In the genomic region with DNA sequence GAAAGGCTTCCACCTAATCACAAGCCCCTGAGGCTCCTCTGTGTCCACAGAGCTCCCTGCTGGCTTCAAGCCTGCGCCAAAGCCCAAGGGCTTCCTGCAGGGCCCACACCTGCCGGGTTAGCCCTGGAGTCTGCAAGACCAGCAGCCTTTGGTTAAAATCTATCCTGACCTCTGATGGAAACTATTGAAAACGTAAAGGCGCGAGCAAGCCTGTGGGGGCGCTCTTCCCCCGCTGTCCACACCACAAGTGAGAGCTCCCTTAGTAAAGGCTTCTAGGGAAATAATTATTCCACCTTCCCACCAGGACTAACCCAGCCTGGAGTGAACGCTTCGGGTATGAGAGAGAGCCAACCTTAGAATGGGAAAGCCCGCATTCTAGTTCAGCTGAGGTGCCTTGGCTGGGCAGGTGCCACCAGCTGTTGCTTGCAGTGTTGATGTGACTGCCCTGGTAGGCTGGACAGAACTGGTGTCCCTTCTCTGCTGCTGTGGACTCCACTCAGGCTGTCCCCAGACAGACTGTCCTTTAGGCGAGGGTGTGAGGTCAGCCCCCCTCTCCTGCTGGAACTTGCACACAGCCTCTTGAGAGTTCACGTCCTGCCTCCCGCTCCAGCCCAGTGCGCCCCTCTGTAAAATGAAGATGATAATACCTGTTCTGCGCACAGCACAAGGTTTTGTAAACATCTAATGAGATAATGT, we compare ENCODE assay signal across 8 cellular contexts.
DNase-seq lines count a peak whose midpoint lies in the region; ATAC-seq and TF ChIP-seq lines count a peak whose summit lies in the region.

No MANE protein-coding gene starts in this region.

- DNase-seq in BJ (ENCODE audit: low read depth): no peak
- DNase-seq in HT-29 (ENCODE audit: low spot score): peak; percentile 70
- DNase-seq in amniotic epithelial cell (ENCODE audit: low read depth): peak; percentile 41
- DNase-seq in kidney tubule cell (ENCODE audit: low spot score): peak; percentile 46
- DNase-seq in activated effector memory CD4-positive, alpha-beta T cell treated with anti-CD3 and anti-CD28 coated beads, Interleukin-2, amount 50 U/mL, for 16 hours: no peak

- POLR2A ChIA-PET in BJ (lab: Charles Lee): interaction anchor here (0.6 kb wide), 1 partner anchor 8 kb away, joined by 3 read pairs; no protein-coding TSS in a partner anchor

- CTCF ChIA-PET in BJ (lab: Yijun Ruan, JAX): interaction anchor here (0.6 to 3.8 kb wide), 8 partner anchors 9 to 1009 kb away, joined by 3 to 21 read pairs (median 3); a partner anchor contains a TSS

- H3K36me3 ChIP-seq in BJ (ENCODE audit: control insufficient read depth, insufficient read depth, low read length): no peaks in the 10 kb centered on the region

- ATAC-seq in GM21423 (IDR thresholded peaks at IDR 0.05; ENCODE audit: unreplicated experiment): no peak
- ATAC-seq in HG02763 (IDR thresholded peaks at IDR 0.05; ENCODE audit: unreplicated experiment): no peak
- ATAC-seq in GM21576 (IDR thresholded peaks at IDR 0.05; ENCODE audit: unreplicated experiment): no peak

- no peak overlapping the region for H3K4me3 ChIP-seq in BJ (ENCODE audit: low read depth, low read length)

- peak; percentile 49 for TF ChIP-seq CTCF in BJ (IDR thresholded peaks at IDR 0.05; ENCODE audit: insufficient read depth, low read depth, low read length)

- H3K27me3 ChIP-seq in BJ (ENCODE audit: control insufficient read depth, insufficient read depth, low read length): no peaks in the 10 kb centered on the region

Comparison
In these comparisons a context has a peak if more than half of its experiments do, and no peak if none do; other contexts are left out.
1. DNase-seq: peak in HT-29 (single experiment), amniotic epithelial cell (single experiment) and kidney tubule cell (single experiment); none in BJ (single experiment) and activated effector memory CD4-positive, alpha-beta T cell treated with anti-CD3 and anti-CD28 coated beads, Interleukin-2, amount 50 U/mL, for 16 hours (single experiment).